9 cellular contexts compared by ENCODE assay signal in the genomic region with DNA sequence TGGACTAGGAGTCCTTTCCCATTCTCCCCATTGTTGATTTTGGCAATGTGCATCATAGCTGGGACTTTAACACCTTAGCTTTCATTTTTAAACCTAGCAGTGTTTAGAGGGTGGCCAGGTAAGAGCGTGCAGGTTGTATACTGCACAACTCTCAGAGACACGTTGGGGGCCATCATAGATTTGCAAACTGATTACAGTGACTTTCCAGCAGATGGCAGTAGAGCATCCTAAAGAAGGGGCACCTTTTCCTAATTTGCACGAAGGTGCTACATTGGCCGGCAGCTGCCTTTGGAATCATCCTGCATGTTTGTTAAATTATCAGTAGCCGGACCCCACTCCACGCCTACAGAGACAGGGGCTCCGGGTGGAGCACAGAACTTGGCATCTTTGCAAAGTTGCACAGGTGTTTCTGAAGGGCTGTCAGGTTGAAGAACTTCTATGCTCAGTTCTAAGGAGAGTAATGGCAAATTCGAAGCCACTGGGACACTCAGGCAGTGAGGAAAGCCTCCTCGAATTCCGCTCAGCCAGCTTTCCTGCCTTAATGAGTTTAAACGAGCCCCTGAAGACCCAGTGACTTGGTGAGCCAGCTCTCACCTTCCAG. TPM values are rescaled to one million over a fixed set of nuclear protein-coding genes. Genes with fewer than 3 reads are reported as not detected.
A peak's percentile ranks its signal among the peaks of the same experiment; 100 is the strongest.
DNase-seq lines count a peak whose midpoint lies in the region; ATAC-seq and TF ChIP-seq lines count a peak whose summit lies in the region.
"Had no signal": no experiment of that assay in that cellular context is flagged by ENCODE, and none has a peak within 500 bp of the region (broad histone marks: within the 10 kb centered on the region; RNA-seq: fewer than 3 reads in every experiment).

No MANE protein-coding gene starts in this region.

- ATAC-seq in GM18907 (IDR thresholded peaks at IDR 0.05; ENCODE audit: unreplicated experiment) (no peak), HG03175 (IDR thresholded peaks at IDR 0.05; ENCODE audit: unreplicated experiment) (no peak)

- no peaks in the 10 kb centered on the region for H3K27me3 Mint-ChIP-seq in progenitor cell of endocrine pancreas

- TF ChIP-seq CTCF in WI38 (IDR thresholded peaks at IDR 0.05; ENCODE audit: low read depth, low read length) (peak; percentile 32), fibroblast of mammary gland (conservative IDR thresholded peaks at IDR 0.05; ENCODE audit: control insufficient read depth, insufficient read depth, low read depth, low read length) (peak; percentile 64), progenitor cell of endocrine pancreas (IDR thresholded peaks at IDR 0.05; ENCODE audit: unreplicated experiment) (peak; percentile 77)

- peaks cover 2% of the 10 kb centered on the region for H3K4me1 Mint-ChIP-seq in progenitor cell of endocrine pancreas (ENCODE audit: low read depth)

- DNase-seq in AG08396 (ENCODE audit: low spot score) (peak; percentile 41), GM03348 (ENCODE audit: low spot score) (peak; percentile 76), NCI-H2029 (lab: John Stamatoyannopoulos, UW) (peak; percentile 61), fibroblast of mammary gland (ENCODE audit: low read depth) (peak; percentile 39), progenitor cell of endocrine pancreas (ENCODE audit: low spot score, unreplicated experiment) (no peak)

- H3K9me3 Mint-ChIP-seq in progenitor cell of endocrine pancreas (ENCODE audit: low read depth), result no peaks in the 10 kb centered on the region

- no peak overlapping the region for H3K4me3 Mint-ChIP-seq in progenitor cell of endocrine pancreas (ENCODE audit: low read depth)

- H3K27ac Mint-ChIP-seq in progenitor cell of endocrine pancreas, result peak overlapping the region; percentile 4

- H3K4me3 ChIP-seq in WI38 (ENCODE audit: low read depth, low read length) (no peak overlapping the region), fibroblast of mammary gland (ENCODE audit: control insufficient read depth, low read depth, low read length) (no peak overlapping the region)

- no peaks in the 10 kb centered on the region for H3K36me3 Mint-ChIP-seq in progenitor cell of endocrine pancreas (ENCODE audit: insufficient read depth)

RNA-seq across cellular contexts. Expression of gene LHFPL7, which starts 7.7 kb away (rescaled TPM):
- not detected in 2 replicates for total RNA-seq in progenitor cell of endocrine pancreas
- total RNA-seq: frontal cortex had no signal

RNA-seq across cellular contexts. Expression of gene KIAA1671, which starts 13.7 kb away (rescaled TPM):
- total RNA-seq in progenitor cell of endocrine pancreas, result 57.1 and 62.1 TPM in 2 replicates
